In genomic region chr20:4369119-4369797, GRCh38 we compare ENCODE assay signal across 20 cellular contexts.
DNase-seq lines count a peak whose midpoint lies in the region; ATAC-seq and TF ChIP-seq lines count a peak whose summit lies in the region.
"Had no signal": no experiment of that assay in that cellular context is flagged by ENCODE, and none has a peak within 500 bp of the region (broad histone marks: within the 10 kb centered on the region; RNA-seq: fewer than 3 reads in every experiment).

No MANE protein-coding gene starts in this region.

- H3K4me1 Mint-ChIP-seq in T-helper 1 cell treated with Interleukin-12 subunit alpha and Interleukin-12 subunit beta and Interleukin-4 antibody, amounts not matched to agents 30 μg/mL and 1 μg/mL, for 36 hours (ENCODE audit: low read depth): peaks cover 32% of the 10 kb centered on the region
- peaks cover 46% of the 10 kb centered on the region for H3K4me1 Mint-ChIP-seq in activated CD8-positive, alpha-beta T cell treated with anti-CD3 and anti-CD28 coated beads for 36 hours (ENCODE audit: low read depth)

- peak overlapping the region in 1 of 10 donors; percentile 57 for H3K27ac ChIP-seq in heart right ventricle
- H3K27ac ChIP-seq: A549, left ventricle myocardium inferior, pancreas had no signal

- intact Hi-C loops in activated CD8-positive, alpha-beta T cell treated with anti-CD3 and anti-CD28 coated beads for 36 hours (cut with micrococcal nuclease): no loop called here
- intact Hi-C loops in heart right ventricle (cut with DNase I): no loop called here

- H3K27ac Mint-ChIP-seq in T-helper 1 cell treated with Interleukin-12 subunit alpha and Interleukin-12 subunit beta and Interleukin-4 antibody, amounts not matched to agents 30 μg/mL and 1 μg/mL, for 36 hours: peak overlapping the region; percentile 91
- peak overlapping the region; percentile 97 for H3K27ac Mint-ChIP-seq in activated CD8-positive, alpha-beta T cell treated with anti-CD3 and anti-CD28 coated beads for 36 hours
- H3K27ac Mint-ChIP-seq: HFFc6, IgD-negative memory B cell had no signal

- no peak for TF ChIP-seq CTCF in activated CD8-positive, alpha-beta T cell treated with anti-CD3 and anti-CD28 coated beads for 36 hours (IDR thresholded peaks at IDR 0.05)
- TF ChIP-seq CTCF in heart right ventricle (IDR thresholded peaks at IDR 0.05): no peak

- no peaks in the 10 kb centered on the region for H3K27me3 ChIP-seq in heart right ventricle
- H3K27me3 ChIP-seq: pancreas had no signal

- peak overlapping the region; percentile 26 for H3K4me3 Mint-ChIP-seq in T-helper 1 cell treated with Interleukin-12 subunit alpha and Interleukin-12 subunit beta and Interleukin-4 antibody, amounts not matched to agents 30 μg/mL and 1 μg/mL, for 36 hours
- H3K4me3 Mint-ChIP-seq in activated CD8-positive, alpha-beta T cell treated with anti-CD3 and anti-CD28 coated beads for 36 hours: peak overlapping the region; percentile 18
- H3K4me3 Mint-ChIP-seq: HFFc6, IgD-negative memory B cell had no signal

- peaks cover 30% of the 10 kb centered on the region for H3K9me3 Mint-ChIP-seq in T-helper 1 cell treated with Interleukin-12 subunit alpha and Interleukin-12 subunit beta and Interleukin-4 antibody, amounts not matched to agents 30 μg/mL and 1 μg/mL, for 36 hours
- H3K9me3 Mint-ChIP-seq in activated CD8-positive, alpha-beta T cell treated with anti-CD3 and anti-CD28 coated beads for 36 hours: peaks cover 4% of the 10 kb centered on the region
- H3K9me3 Mint-ChIP-seq: HFFc6 had no signal

- H3K9me3 ChIP-seq in heart right ventricle: peaks cover 0 to 11% (median 0%) of the 10 kb centered on the region in 11 donors
- H3K9me3 ChIP-seq: pancreas had no signal

- ATAC-seq in GM18502 (IDR thresholded peaks at IDR 0.05; ENCODE audit: poor library complexity, unreplicated experiment): peak; percentile 37
- no peak for ATAC-seq in activated CD8-positive, alpha-beta T cell treated with anti-CD3 and anti-CD28 coated beads for 36 hours
- ATAC-seq in heart right ventricle: no peak
- ATAC-seq: A549, pancreas, Right ventricle myocardium inferior had no signal

- peaks cover 0 to 31% (median 0%) of the 10 kb centered on the region in 9 donors for H3K4me1 ChIP-seq in heart right ventricle
- H3K4me1 ChIP-seq: A549, left ventricle myocardium inferior, pancreas had no signal

- POLR2A ChIA-PET in activated CD8-positive, alpha-beta T cell treated with anti-CD3 and anti-CD28 coated beads for 36 hours (lab: Charles Lee): interaction anchor here (0.5 kb wide), 1 partner anchor 368 kb away, joined by 3 read pairs; no protein-coding TSS in a partner anchor

- DNase-seq in T-helper 1 cell (no peak), iris pigment epithelial cell (ENCODE audit: low read depth) (peak; percentile 21), heart right ventricle (no peak), SW480 (ENCODE audit: low spot score) (no peak), NCI-H2196 (lab: John Stamatoyannopoulos, UW; ENCODE audit: unreplicated experiment) (no peak)
- DNase-seq in activated CD8-positive, alpha-beta T cell treated with anti-CD3 and anti-CD28 coated beads for 36 hours: no peak
- DNase-seq: amniotic stem cell, COR-L47, foreskin melanocyte, HFFc6, left ventricle myocardium inferior, NCI-H1048, NCI-H2171, pancreas had no signal

- no peak overlapping the region for H3K4me3 ChIP-seq in heart right ventricle
- H3K4me3 ChIP-seq: A549, left ventricle myocardium inferior, pancreas, smooth muscle cell had no signal

- CTCF ChIA-PET in activated CD8-positive, alpha-beta T cell treated with anti-CD3 and anti-CD28 coated beads for 36 hours (lab: Charles Lee): no interaction called here

- no peaks in the 10 kb centered on the region for H3K36me3 ChIP-seq in heart right ventricle
- H3K36me3 ChIP-seq: left ventricle myocardium inferior, pancreas had no signal

- no peaks in the 10 kb centered on the region for H3K27me3 Mint-ChIP-seq in T-helper 1 cell treated with Interleukin-12 subunit alpha and Interleukin-12 subunit beta and Interleukin-4 antibody, amounts not matched to agents 30 μg/mL and 1 μg/mL, for 36 hours (ENCODE audit: low read depth)
- H3K27me3 Mint-ChIP-seq in activated CD8-positive, alpha-beta T cell treated with anti-CD3 and anti-CD28 coated beads for 36 hours: peaks cover under 1% of the 10 kb centered on the region
- H3K27me3 Mint-ChIP-seq: IgD-negative memory B cell had no signal

- WGBS in heart right ventricle, 2 donors: 68 to 84% methylated on average over 2 of the region's 2 CpGs

- peaks cover 15% of the 10 kb centered on the region for H3K36me3 Mint-ChIP-seq in T-helper 1 cell treated with Interleukin-12 subunit alpha and Interleukin-12 subunit beta and Interleukin-4 antibody, amounts not matched to agents 30 μg/mL and 1 μg/mL, for 36 hours (ENCODE audit: low read depth)
- H3K36me3 Mint-ChIP-seq in activated CD8-positive, alpha-beta T cell treated with anti-CD3 and anti-CD28 coated beads for 36 hours (ENCODE audit: low read depth): no peaks in the 10 kb centered on the region
- H3K36me3 Mint-ChIP-seq: IgD-negative memory B cell had no signal
